10 cellular contexts compared by ENCODE assay signal in genomic region chrX:274904-275475, GRCh38. TPM values are rescaled to one million over a fixed set of nuclear protein-coding genes. Genes with fewer than 3 reads are reported as not detected.
DNase-seq lines count a peak whose midpoint lies in the region; ATAC-seq, FAIRE-seq and TF ChIP-seq lines count a peak whose summit lies in the region.
"Had no signal": no experiment of that assay in that cellular context is flagged by ENCODE, and none has a peak within 500 bp of the region (broad histone marks: within the 10 kb centered on the region; RNA-seq: fewer than 3 reads in every experiment).

No MANE protein-coding gene starts in this region.

- peak in 1 of 2 experiments; percentile 29; a peak in 1 of 4 replicates for TF ChIP-seq EP300 in HepG2 (IDR thresholded peaks at IDR 0.05; ENCODE audit: low read depth in 2 of 2, low read length in 2 of 2)
- no peak for TF ChIP-seq EP300 in HepG2 (CRISPR knock-in tag; IDR thresholded peaks at IDR 0.05; ENCODE audit: borderline replicate concordance)

- H3K9me3 Mint-ChIP-seq in activated CD4-positive, alpha-beta T cell treated with anti-CD3 and anti-CD28 coated beads, Interleukin-2, amount 10 ng/mL, durations not matched to agents 24 days and 14 days = no peaks in the 10 kb centered on the region

- H3K27me3 Mint-ChIP-seq in activated CD4-positive, alpha-beta T cell treated with anti-CD3 and anti-CD28 coated beads, Interleukin-2, amount 10 ng/mL, durations not matched to agents 24 days and 14 days = no peaks in the 10 kb centered on the region

- H3K27ac ChIP-seq in HepG2 (ENCODE audit: extremely low read length, insufficient read depth, low read length) (peak overlapping the region; percentile 88), subcutaneous abdominal adipose tissue (ENCODE audit: low read depth, low read length) (peak overlapping the region; percentile 89)

- peak overlapping the region; percentile 94 for H3K9ac ChIP-seq in HepG2 (ENCODE audit: insufficient read depth, low read depth, low read length)
- peak overlapping the region in 4 of 5 donors; percentile 68 to 84 (median 80) for H3K9ac ChIP-seq in subcutaneous abdominal adipose tissue (ENCODE audit: low read length in 5 of 5)

- no TSS peak for BruUV-seq in HepG2 (replicated peaks; lab: Mats Ljungman, UMichigan)

- peak overlapping the region; percentile 28 for H3K4me3 Mint-ChIP-seq in activated CD4-positive, alpha-beta T cell treated with anti-CD3 and anti-CD28 coated beads, Interleukin-2, amount 10 ng/mL, durations not matched to agents 24 days and 14 days

- H3K27me3 ChIP-seq in HepG2 (ENCODE audit: control insufficient read depth in 1 of 2, insufficient read depth in 2 of 2, low read length in 2 of 2) (no peaks in the 10 kb centered on the region; a peak in 1 of 5 replicates), subcutaneous abdominal adipose tissue (ENCODE audit: control insufficient read depth in 5 of 5, insufficient read depth in 4 of 5, low read length in 5 of 5) (no peaks in the 10 kb centered on the region), MG63 (no peaks in the 10 kb centered on the region)

- peaks cover 35% of the 10 kb centered on the region for H3K79me2 ChIP-seq in HepG2 (ENCODE audit: insufficient read depth, low read length)

- no peaks in the 10 kb centered on the region for H3K36me3 Mint-ChIP-seq in activated CD4-positive, alpha-beta T cell treated with anti-CD3 and anti-CD28 coated beads, Interleukin-2, amount 10 ng/mL, durations not matched to agents 24 days and 14 days (ENCODE audit: low read depth)

- peaks cover 30% of the 10 kb centered on the region for H3K4me1 ChIP-seq in HepG2 (ENCODE audit: insufficient read depth, low read length)
- H3K4me1 ChIP-seq in subcutaneous abdominal adipose tissue (ENCODE audit: control insufficient read depth in 5 of 5, insufficient read depth in 5 of 5, low read length in 5 of 5) = peaks cover 0 to 34% (median 21%) of the 10 kb centered on the region in 5 donors

- CTCF ChIA-PET in HepG2 (lab: Yijun Ruan, JAX; ENCODE audit: low intra/inter-chr PET ratio, low total read pairs) = no interaction called here

- 3% methylated on average over 13 of the region's 16 CpGs for WGBS in HepG2 (ENCODE audit: low lambda C conversion rate)

- peaks cover 2% of the 10 kb centered on the region for H3K4me1 Mint-ChIP-seq in activated CD4-positive, alpha-beta T cell treated with anti-CD3 and anti-CD28 coated beads, Interleukin-2, amount 10 ng/mL, durations not matched to agents 24 days and 14 days

- H3K27ac Mint-ChIP-seq in activated CD4-positive, alpha-beta T cell treated with anti-CD3 and anti-CD28 coated beads, Interleukin-2, amount 10 ng/mL, durations not matched to agents 24 days and 14 days = no peak overlapping the region

- no peak for TF ChIP-seq RAD21 in HepG2 (CRISPR knock-in tag; IDR thresholded peaks at IDR 0.05)

- TF ChIP-seq CTCF in choroid plexus epithelial cell (conservative IDR thresholded peaks at IDR 0.05; ENCODE audit: low read depth, low read length) = no peak
- TF ChIP-seq CTCF in HepG2 (CRISPR knock-in tag; IDR thresholded peaks at IDR 0.05) = no peak

- peak; percentile 56 for ATAC-seq in HepG2

- TF ChIP-seq POLR2A in HepG2 (IDR thresholded peaks at IDR 0.05; ENCODE audit: insufficient read depth in 1 of 2, low read depth in 2 of 2, low read length in 2 of 2) = 0 out of 4 replicates have a peak, but pooled peaks of 1 of the 2 experiments have one; percentile 17

- H3K4me3 ChIP-seq in choroid plexus epithelial cell (ENCODE audit: low read depth, low read length) = no peak overlapping the region
- H3K4me3 ChIP-seq in HepG2 (replicated peaks in 1 of 3; ENCODE audit: insufficient read depth in 1 of 3, low read depth in 2 of 3, low read length in 3 of 3) = peak overlapping the region; percentile 91 to 100 (median 99)
- peak overlapping the region in 4 of 5 donors; percentile 29 to 82 (median 75) for H3K4me3 ChIP-seq in subcutaneous abdominal adipose tissue (ENCODE audit: low read depth in 1 of 5, low read length in 5 of 5)
- H3K4me3 ChIP-seq in MG63 = no peak overlapping the region

- 0 out of 2 replicates have a peak, but pooled peaks cover 2% of the 10 kb centered on the region for H4K20me1 ChIP-seq in HepG2 (ENCODE audit: insufficient read depth, low read length)

- POLR2A ChIA-PET in HepG2 (lab: Yijun Ruan, JAX) = no interaction called here

- in situ Hi-C loops in HepG2 (cut with HindIII; ENCODE audit: extremely low pct_ligation_motif_present, low pct_unique_long_range_greater_than_20kb) = loop anchor here (5.0 kb wide), 1 partner anchor 42 kb away; the partner anchor contains the start of gene GTPBP6

- H3K9me3 ChIP-seq in HepG2 (ENCODE audit: low read length) (no peaks in the 10 kb centered on the region), subcutaneous abdominal adipose tissue (ENCODE audit: control insufficient read depth in 5 of 5, low read length in 5 of 5) (no peaks in the 10 kb centered on the region), MG63 (no peaks in the 10 kb centered on the region)

- FAIRE-seq in HepG2 (lab: Jason Lieb, UNC) = peak; percentile 28
- FAIRE-seq: GM12878 had no signal

- peak; percentile 40 for DNase-seq in activated CD4-positive, alpha-beta T cell treated with anti-CD3 and anti-CD28 coated beads, Interleukin-2, amount 10 ng/mL, durations not matched to agents 24 days and 14 days
- DNase-seq in activated CD4-positive, alpha-beta T cell treated with anti-CD3 and anti-CD28 coated beads for 1 hour = no peak
- DNase-seq in choroid plexus epithelial cell (ENCODE audit: low read depth) (peak; percentile 42), HepG2 (ENCODE audit: low spot score) (peak; percentile 67), kidney glomerular epithelial cell (lab: John Stamatoyannopoulos, UW) (no peak), NCI-H1417 treated with DMSO at 0.1 percent for 48 hours (lab: John Stamatoyannopoulos, UW) (no peak), MG63 (no peak)
- DNase-seq: stimulated activated CD4-positive, alpha-beta T cell treated with anti-CD3 and anti-CD28 coated beads, Interleukin-4, amount 100 ng/mL, for 1 hour had no signal

- H3K36me3 ChIP-seq in HepG2 (replicated peaks in 1 of 2; ENCODE audit: control insufficient read depth in 1 of 2, insufficient read depth in 2 of 2, low read length in 2 of 2) (no peaks in the 10 kb centered on the region; a peak in 1 of 5 replicates), subcutaneous abdominal adipose tissue (ENCODE audit: control insufficient read depth in 5 of 5, insufficient read depth in 5 of 5, low read length in 5 of 5) (no peaks in the 10 kb centered on the region), MG63 (no peaks in the 10 kb centered on the region)

- H2AFZ ChIP-seq in HepG2 (ENCODE audit: low read length) = no peak overlapping the region

- H3K4me2 ChIP-seq in HepG2 (ENCODE audit: low read depth, low read length) = peak overlapping the region; percentile 88

- intact Hi-C loops in activated CD4-positive, alpha-beta T cell treated with anti-CD3 and anti-CD28 coated beads, Interleukin-2, amount 10 ng/mL, durations not matched to agents 24 days and 14 days (cut with micrococcal nuclease) = no loop called here
- intact Hi-C loops in HepG2 (cut with micrococcal nuclease; ENCODE audit: unreplicated experiment) = loop anchor here (5.0 kb wide), 1 partner anchor 42 kb away; the partner anchor contains the start of gene GTPBP6

RNA-seq across cellular contexts. Expression of gene PLCXD1, which starts 6.2 kb away (rescaled TPM):
- 66.0 and 68.7 TPM in 2 replicates for total RNA-seq in activated CD4-positive, alpha-beta T cell treated with anti-CD3 and anti-CD28 coated beads, Interleukin-2, amount 10 ng/mL, durations not matched to agents 24 days and 14 days
- total RNA-seq in HepG2 (2016; rRNA removed; fragmentation: Illumina TruSeq; extraction: Trizol) = 87.7 and 111 TPM in 2 replicates
- total RNA-seq in HepG2 (2016; cell fraction: cytosol; rRNA removed; fragmentation: Illumina TruSeq; extraction: Trizol; ENCODE audit: low read depth) = 14.7 and 15.6 TPM in 2 replicates
- total RNA-seq in HepG2 (2016; cell fraction: insoluble cytoplasmic fraction; rRNA removed; fragmentation: Illumina TruSeq; extraction: Trizol) = 93.5 and 100 TPM in 2 replicates
- 44.6 and 46.3 TPM in 2 replicates for total RNA-seq in HepG2 (2016; cell fraction: membrane; rRNA removed; fragmentation: Illumina TruSeq; extraction: Trizol)
- total RNA-seq in HepG2 (2016; cell fraction: nucleus; rRNA removed; fragmentation: Illumina TruSeq; extraction: Trizol) = 61.7 and 72.3 TPM in 2 replicates
- 153 and 202 TPM in 2 replicates for polyA plus RNA-seq in HepG2 (2011; rRNA removed)
- 97.5 and 98.8 TPM in 2 replicates for polyA plus RNA-seq in HepG2 (2011; cell fraction: cytosol; rRNA removed)
- 373 and 416 TPM in 2 replicates for polyA plus RNA-seq in HepG2 (2011; cell fraction: nucleus; rRNA removed)
- polyA plus RNA-seq in HepG2 (2012) = 118 and 196 TPM in 2 replicates
- 10.9 TPM in 2 replicates for polyA plus RNA-seq in HepG2 (2016; cell fraction: cytosol; fragmentation: Illumina TruSeq; extraction: Trizol; ENCODE audit: low read depth)
- 71.2 and 91.8 TPM in 2 replicates for polyA plus RNA-seq in HepG2 (2016; cell fraction: insoluble cytoplasmic fraction; fragmentation: Illumina TruSeq; extraction: Trizol; ENCODE audit: low read depth)
- polyA plus RNA-seq in HepG2 (2016; cell fraction: membrane; fragmentation: Illumina TruSeq; extraction: Trizol; ENCODE audit: low read depth) = 29.2 and 29.4 TPM in 2 replicates
- 178 and 219 TPM in 2 replicates for polyA plus RNA-seq in HepG2 (2016; cell fraction: nucleus; fragmentation: Illumina TruSeq; extraction: Trizol; ENCODE audit: insufficient read depth, low read depth)
- polyA minus RNA-seq in HepG2 (2011; rRNA and poly(A)+ RNA removed; ENCODE audit: low replicate concordance) = 70.5 and 467 TPM in 2 replicates
- 116 and 195 TPM in 2 replicates for polyA minus RNA-seq in HepG2 (2011; cell fraction: cytosol; rRNA and poly(A)+ RNA removed)
- 115 and 118 TPM in 2 replicates for polyA minus RNA-seq in HepG2 (2011; cell fraction: nucleus; rRNA and poly(A)+ RNA removed)
- total RNA-seq in MG63 (2014; rRNA removed; shearing (Covaris generic); ENCODE audit: low replicate concordance) = 8.4 and 13.0 TPM in 2 replicates

RNA-seq across cellular contexts. Expression of gene GTPBP6, which starts 43.6 kb away (rescaled TPM):
- 66.3 and 70.5 TPM in 2 replicates for total RNA-seq in activated CD4-positive, alpha-beta T cell treated with anti-CD3 and anti-CD28 coated beads, Interleukin-2, amount 10 ng/mL, durations not matched to agents 24 days and 14 days
- total RNA-seq in HepG2 (2016; rRNA removed; fragmentation: Illumina TruSeq; extraction: Trizol) = 35.6 and 39.6 TPM in 2 replicates
- total RNA-seq in HepG2 (2016; cell fraction: cytosol; rRNA removed; fragmentation: Illumina TruSeq; extraction: Trizol; ENCODE audit: low read depth) = 33.9 and 34.6 TPM in 2 replicates
- total RNA-seq in HepG2 (2016; cell fraction: insoluble cytoplasmic fraction; rRNA removed; fragmentation: Illumina TruSeq; extraction: Trizol) = 32.3 and 41.0 TPM in 2 replicates
- total RNA-seq in HepG2 (2016; cell fraction: membrane; rRNA removed; fragmentation: Illumina TruSeq; extraction: Trizol) = 50.6 and 52.4 TPM in 2 replicates
- 17.0 and 20.4 TPM in 2 replicates for total RNA-seq in HepG2 (2016; cell fraction: nucleus; rRNA removed; fragmentation: Illumina TruSeq; extraction: Trizol)
- 20.2 and 22.1 TPM in 2 replicates for polyA plus RNA-seq in HepG2 (2011; rRNA removed)
- 18.4 and 31.3 TPM in 2 replicates for polyA plus RNA-seq in HepG2 (2011; cell fraction: cytosol; rRNA removed)
- polyA plus RNA-seq in HepG2 (2011; cell fraction: nucleus; rRNA removed) = 29.4 and 36.8 TPM in 2 replicates
- polyA plus RNA-seq in HepG2 (2012) = 16.6 and 18.3 TPM in 2 replicates
- polyA plus RNA-seq in HepG2 (2016; cell fraction: cytosol; fragmentation: Illumina TruSeq; extraction: Trizol; ENCODE audit: low read depth) = 46.6 and 50.3 TPM in 2 replicates
- 38.1 and 42.7 TPM in 2 replicates for polyA plus RNA-seq in HepG2 (2016; cell fraction: insoluble cytoplasmic fraction; fragmentation: Illumina TruSeq; extraction: Trizol; ENCODE audit: low read depth)
- 50.6 and 54.4 TPM in 2 replicates for polyA plus RNA-seq in HepG2 (2016; cell fraction: membrane; fragmentation: Illumina TruSeq; extraction: Trizol; ENCODE audit: low read depth)
- 41.5 and 48.9 TPM in 2 replicates for polyA plus RNA-seq in HepG2 (2016; cell fraction: nucleus; fragmentation: Illumina TruSeq; extraction: Trizol; ENCODE audit: insufficient read depth, low read depth)
- 14.7 and 27.7 TPM in 2 replicates for polyA minus RNA-seq in HepG2 (2011; rRNA and poly(A)+ RNA removed; ENCODE audit: low replicate concordance)
- polyA minus RNA-seq in HepG2 (2011; cell fraction: cytosol; rRNA and poly(A)+ RNA removed) = 10.6 and 14.2 TPM in 2 replicates
- polyA minus RNA-seq in HepG2 (2011; cell fraction: nucleus; rRNA and poly(A)+ RNA removed) = 4.7 and 7.2 TPM in 2 replicates
- total RNA-seq in MG63 (2014; rRNA removed; shearing (Covaris generic); ENCODE audit: low replicate concordance) = 64.5 and 79.5 TPM in 2 replicates

Comparison
In these comparisons a context has a peak if more than half of its experiments do, and no peak if none do; other contexts are left out.
1. DNase-seq: peak in activated CD4-positive, alpha-beta T cell treated with anti-CD3 and anti-CD28 coated beads, Interleukin-2, amount 10 ng/mL, durations not matched to agents 24 days and 14 days (single experiment), choroid plexus epithelial cell (single experiment) and HepG2 (single experiment); none in activated CD4-positive, alpha-beta T cell treated with anti-CD3 and anti-CD28 coated beads for 1 hour (single experiment), kidney glomerular epithelial cell (single experiment), NCI-H1417 treated with DMSO at 0.1 percent for 48 hours (single experiment) and MG63 (single experiment).
2. H3K4me3 ChIP-seq: peak in HepG2 (3 of 3) and subcutaneous abdominal adipose tissue (4 of 5); none in choroid plexus epithelial cell (single experiment) and MG63 (single experiment).